Comparison of ENCODE assay signal across 1 cellular context in the genomic region with DNA sequence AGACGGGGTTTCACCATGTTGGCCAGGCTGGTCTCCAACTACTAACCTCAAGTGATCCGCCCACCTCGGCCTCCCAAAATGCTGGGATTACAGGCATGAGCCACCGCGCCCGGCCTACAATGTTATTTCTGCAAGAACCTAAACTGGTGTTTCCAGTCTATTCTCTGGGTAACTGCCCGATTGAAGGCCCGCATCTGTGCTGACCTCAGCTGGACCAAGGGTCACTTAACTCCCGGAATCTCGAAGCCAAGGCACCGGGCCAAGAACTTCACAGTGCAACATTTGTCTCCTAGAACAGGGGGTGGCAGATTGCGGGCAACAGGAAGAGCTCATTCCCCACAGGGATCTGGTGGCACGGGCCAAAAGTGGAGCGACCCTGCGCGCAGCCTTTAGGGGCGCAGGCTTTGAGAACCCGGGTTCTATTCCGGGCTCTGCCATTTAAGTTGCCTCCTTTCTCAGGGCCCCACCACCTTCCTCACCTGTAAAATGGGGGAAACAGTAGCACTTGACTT.
TF ChIP-seq lines count a peak whose summit lies in the region.

No MANE protein-coding gene starts in this region.

TF ChIP-seq in GM12878, 131 proteins besides CTCF, POLR2A, EP300 and RAD21:
- 0 out of 2 replicates have a peak, but pooled peaks have one; percentile 2 for TF ChIP-seq RUNX3 (IDR thresholded peaks at IDR 0.05; ENCODE audit: low read length)
- no peak for TF ChIP-seq WRNIP1 (IDR thresholded peaks at IDR 0.05; ENCODE audit: borderline replicate concordance, low read depth, low read length)
